In the genomic region with DNA sequence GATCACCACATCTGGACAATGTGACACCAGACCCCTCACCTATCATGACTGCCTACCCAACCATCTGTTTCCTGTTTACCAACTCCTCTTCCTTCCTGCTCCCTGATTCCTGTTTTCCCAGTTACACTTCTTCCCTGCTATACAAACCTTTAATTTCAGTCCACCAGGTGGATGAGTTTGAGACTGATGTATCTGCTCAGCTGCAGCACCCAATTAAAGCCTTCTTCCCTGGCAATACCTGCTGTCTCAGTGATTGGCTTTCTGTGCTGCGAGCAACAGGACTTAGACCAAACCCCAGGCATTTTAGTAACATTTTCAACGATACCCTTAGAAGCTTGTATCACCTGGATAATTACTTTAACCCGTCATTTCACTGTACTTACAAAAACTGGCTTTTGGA, we compare ENCODE assay signal across 7 cellular contexts.
"Had no signal": no experiment of that assay in that cellular context is flagged by ENCODE, and none has a peak within 500 bp of the region (broad histone marks: within the 10 kb centered on the region; RNA-seq: fewer than 3 reads in every experiment).

No MANE protein-coding gene starts in this region.

- H3K36me3 ChIP-seq: HAP-1 had no signal

- H3K9me3 ChIP-seq: HAP-1 had no signal

- H3K4me3 ChIP-seq: GM23248, HAP-1 had no signal

- DNase-seq: GM23248, GOT3, H7, IMR-90 had no signal

- H2AFZ ChIP-seq: GM23248 had no signal

- ATAC-seq: HCT116 had no signal

- H3K4me1 ChIP-seq: HAP-1 had no signal

- H3K9ac ChIP-seq: GM23248 had no signal

- H3K27ac ChIP-seq: GM23248 had no signal

- FAIRE-seq: HTR-8/SVneo had no signal
